ENCODE assay signal across 1 cellular context in the genomic region with DNA sequence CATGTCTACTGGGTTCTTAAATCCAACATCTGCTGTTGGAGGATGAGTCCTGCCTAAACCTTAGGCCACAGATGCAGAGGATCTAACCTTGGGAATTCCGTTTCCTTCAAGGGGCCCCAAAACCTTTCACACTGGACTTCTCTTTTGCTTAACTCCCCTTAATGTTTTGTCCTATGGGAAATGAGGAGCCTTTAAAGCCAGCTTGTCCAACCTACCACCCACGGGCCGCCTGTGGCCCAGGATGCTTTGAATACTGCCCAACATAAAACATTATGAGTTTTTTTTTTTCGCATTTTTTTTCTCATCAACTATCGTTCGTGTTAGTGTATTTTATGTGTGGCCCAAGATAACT.
TF ChIP-seq lines count a peak whose summit lies in the region.

No MANE protein-coding gene starts in this region.

TF ChIP-seq in K562, 482 proteins besides CTCF, POLR2A, EP300 and RAD21 (continued from another document):
- TF ChIP-seq CAMTA2 (CRISPR knock-in tag; conservative IDR thresholded peaks at IDR 0.05): no peak
TF ChIP-seq in K562: peak in this region for 0.
